In genomic region chr7:116468534-116468933, GRCh38 we compare ENCODE assay signal across 22 cellular contexts.
"Had no signal": no experiment of that assay in that cellular context is flagged by ENCODE, and none has a peak within 500 bp of the region (broad histone marks: within the 10 kb centered on the region; RNA-seq: fewer than 3 reads in every experiment).

No MANE protein-coding gene starts in this region.

- H3K4me3 ChIP-seq: MG63, PC-9 had no signal

- H2AFZ ChIP-seq: PC-9 had no signal

- H3K27me3 ChIP-seq: MG63 had no signal

- ATAC-seq: T-helper 17 cell had no signal

- H3K4me2 ChIP-seq: PC-9 had no signal

- H3K27ac ChIP-seq: HL-60, PC-9, RWPE1 had no signal

- DNase-seq: KG1; MG63; NCI-H1092; NCI-H1105 treated with DMSO at 0.1 percent for 48 hours; NCI-H1417 treated with DMSO at 0.1 percent for 48 hours; NCI-H146; NCI-H1694 treated with DMSO at 0.1 percent for 48 hours; NCI-H1930; NCI-H2081; NCI-H2107; NCI-H2227 treated with DMSO at 0.1 percent for 48 hours; NCI-H524; NCI-H526 treated with DMSO at 0.1 percent for 48 hours; NCI-H748 treated with DMSO at 0.1 percent for 48 hours; NK-92 treated with Interleukin-12 subunit alpha and Interleukin-12 subunit beta, amount 100 ng/mL, for 24 hours; OCI-M1; PC-9; SHP77; T-helper 1 cell; T-helper 17 cell had no signal

- H3K36me3 ChIP-seq: MG63 had no signal
